In genomic region chr18:44568343-44568742, GRCh38 we compare ENCODE assay signal across 25 cellular contexts.
A peak's percentile ranks its signal among the peaks of the same experiment; 100 is the strongest.
DNase-seq lines count a peak whose midpoint lies in the region; ATAC-seq, FAIRE-seq and TF ChIP-seq lines count a peak whose summit lies in the region.
"Had no signal": no experiment of that assay in that cellular context is flagged by ENCODE, and none has a peak within 500 bp of the region (broad histone marks: within the 10 kb centered on the region; RNA-seq: fewer than 3 reads in every experiment).

No MANE protein-coding gene starts in this region.

- no peak for FAIRE-seq in bronchial epithelial cell (lab: Jason Lieb, UNC)
- FAIRE-seq in small intestine (lab: Jason Lieb, UNC) = no peak
- FAIRE-seq: HepG2 had no signal

- H3K27me3 Mint-ChIP-seq in activated CD4-positive, alpha-beta memory T cell treated with anti-CD3 and anti-CD28 coated beads, Interleukin-2, amount 10 ng/mL, durations not matched to agents 7 days and 5 days = peaks cover 4% of the 10 kb centered on the region
- no peaks in the 10 kb centered on the region for H3K27me3 Mint-ChIP-seq in glutamatergic neuron (ENCODE audit: unreplicated experiment)
- H3K27me3 Mint-ChIP-seq: B cell had no signal

- no peak for TF ChIP-seq POLR2A in prostate gland (IDR thresholded peaks at IDR 0.05)

- H3K9me3 ChIP-seq in RWPE2 (ENCODE audit: severe bottlenecking) = no peaks in the 10 kb centered on the region
- H3K9me3 ChIP-seq in prostate gland = no peaks in the 10 kb centered on the region
- H3K9me3 ChIP-seq in small intestine (ENCODE audit: control insufficient read depth, low read depth) = no peaks in the 10 kb centered on the region

- TF ChIP-seq CTCF in RWPE2 (IDR thresholded peaks at IDR 0.05; ENCODE audit: poor library complexity, severe bottlenecking) (no peak), bronchial epithelial cell (IDR thresholded peaks at IDR 0.05; ENCODE audit: insufficient read depth, low read length, severe bottlenecking) (no peak), prostate gland (IDR thresholded peaks at IDR 0.05) (no peak), glutamatergic neuron (IDR thresholded peaks at IDR 0.05; ENCODE audit: partially characterized antibody, unreplicated experiment) (no peak)

- H3K4me1 ChIP-seq in RWPE2 (ENCODE audit: insufficient read depth, poor library complexity, severe bottlenecking) (peaks cover 6% of the 10 kb centered on the region), prostate gland (replicated peaks) (no peaks in the 10 kb centered on the region), small intestine (ENCODE audit: control insufficient read depth in 2 of 2, insufficient read depth in 1 of 2, low read depth in 1 of 2, low read length in 1 of 2) (no peaks in the 10 kb centered on the region)

- WGBS in prostate gland = 57% methylated on average over 2 of the region's 2 CpGs
- 91 to 96% (median 95%) methylated on average over 2 of the region's 2 CpGs for WGBS in small intestine, 3 donors

- H3K4me3 Mint-ChIP-seq in activated CD4-positive, alpha-beta memory T cell treated with anti-CD3 and anti-CD28 coated beads, Interleukin-2, amount 10 ng/mL, durations not matched to agents 7 days and 5 days = no peak overlapping the region
- no peak overlapping the region for H3K4me3 Mint-ChIP-seq in glutamatergic neuron (ENCODE audit: unreplicated experiment)
- H3K4me3 Mint-ChIP-seq: B cell; CD8-positive, alpha-beta T cell had no signal

- H3K4me3 ChIP-seq in RWPE2 (ENCODE audit: severe bottlenecking) (no peak overlapping the region), bronchial epithelial cell (ENCODE audit: low read depth, low read length) (no peak overlapping the region), prostate gland (no peak overlapping the region), small intestine (ENCODE audit: low read depth in 1 of 2, low read length in 2 of 2) (no peak overlapping the region)
- H3K4me3 ChIP-seq: GM23248 had no signal

- H3K36me3 ChIP-seq in RWPE2 (ENCODE audit: low read depth) = no peaks in the 10 kb centered on the region
- H3K36me3 ChIP-seq in bronchial epithelial cell (ENCODE audit: control insufficient read depth, insufficient read depth, low read length) = no peaks in the 10 kb centered on the region
- no peaks in the 10 kb centered on the region for H3K36me3 ChIP-seq in prostate gland
- no peaks in the 10 kb centered on the region for H3K36me3 ChIP-seq in small intestine (ENCODE audit: control insufficient read depth in 2 of 2, insufficient read depth in 2 of 2, low read length in 2 of 2)

- H3K27ac Mint-ChIP-seq in activated CD4-positive, alpha-beta memory T cell treated with anti-CD3 and anti-CD28 coated beads, Interleukin-2, amount 10 ng/mL, durations not matched to agents 7 days and 5 days = no peak overlapping the region
- no peak overlapping the region for H3K27ac Mint-ChIP-seq in glutamatergic neuron (ENCODE audit: unreplicated experiment)
- H3K27ac Mint-ChIP-seq: B cell; CD8-positive, alpha-beta T cell had no signal

- CTCF ChIA-PET in activated CD4-positive, alpha-beta memory T cell treated with anti-CD3 and anti-CD28 coated beads, Interleukin-2, amount 10 ng/mL, durations not matched to agents 7 days and 5 days (lab: Charles Lee) = no interaction called here

- no peaks in the 10 kb centered on the region for H3K9me3 Mint-ChIP-seq in activated CD4-positive, alpha-beta memory T cell treated with anti-CD3 and anti-CD28 coated beads, Interleukin-2, amount 10 ng/mL, durations not matched to agents 7 days and 5 days
- no peaks in the 10 kb centered on the region for H3K9me3 Mint-ChIP-seq in glutamatergic neuron (ENCODE audit: unreplicated experiment)
- H3K9me3 Mint-ChIP-seq: CD8-positive, alpha-beta T cell had no signal

- no peaks in the 10 kb centered on the region for H3K4me1 Mint-ChIP-seq in activated CD4-positive, alpha-beta memory T cell treated with anti-CD3 and anti-CD28 coated beads, Interleukin-2, amount 10 ng/mL, durations not matched to agents 7 days and 5 days
- no peaks in the 10 kb centered on the region for H3K4me1 Mint-ChIP-seq in glutamatergic neuron (ENCODE audit: low read depth, unreplicated experiment)
- H3K4me1 Mint-ChIP-seq: B cell had no signal

- ATAC-seq in RWPE2 (ENCODE audit: low read depth) = 0 out of 3 replicates have a peak, but pooled peaks have one; percentile 23
- ATAC-seq: CD8-positive, alpha-beta T cell; HepG2 had no signal

- H3K27ac ChIP-seq in RWPE2 (ENCODE audit: poor library complexity, severe bottlenecking) (no peak overlapping the region), prostate gland (no peak overlapping the region), small intestine (ENCODE audit: low read depth in 1 of 2, low read length in 1 of 2) (no peak overlapping the region)
- H3K27ac ChIP-seq: 22Rv1, C4-2B, GM23248 had no signal

- H3K27me3 ChIP-seq in RWPE2 (ENCODE audit: insufficient read depth, poor library complexity, severe bottlenecking) = no peaks in the 10 kb centered on the region
- no peaks in the 10 kb centered on the region for H3K27me3 ChIP-seq in bronchial epithelial cell (ENCODE audit: control insufficient read depth, insufficient read depth, low read length)
- H3K27me3 ChIP-seq in prostate gland (replicated peaks; ENCODE audit: insufficient read depth) = no peaks in the 10 kb centered on the region
- H3K27me3 ChIP-seq in small intestine (ENCODE audit: control insufficient read depth in 2 of 2, insufficient read depth in 2 of 2, low read length in 2 of 2) = no peaks in the 10 kb centered on the region

- H3K36me3 Mint-ChIP-seq in activated CD4-positive, alpha-beta memory T cell treated with anti-CD3 and anti-CD28 coated beads, Interleukin-2, amount 10 ng/mL, durations not matched to agents 7 days and 5 days (ENCODE audit: low read depth) = no peaks in the 10 kb centered on the region
- no peaks in the 10 kb centered on the region for H3K36me3 Mint-ChIP-seq in glutamatergic neuron (ENCODE audit: unreplicated experiment)
- H3K36me3 Mint-ChIP-seq: CD8-positive, alpha-beta T cell had no signal

- POLR2A ChIA-PET in activated CD4-positive, alpha-beta memory T cell treated with anti-CD3 and anti-CD28 coated beads, Interleukin-2, amount 10 ng/mL, durations not matched to agents 7 days and 5 days (lab: Charles Lee) = no interaction called here

- intact Hi-C loops in prostate gland (cut with DNase I) = no loop called here

- DNase-seq in ELF-1 (ENCODE audit: low read depth, low spot score) (peak; percentile 15), RWPE2 (ENCODE audit: low spot score) (no peak), bronchial epithelial cell (ENCODE audit: low read depth) (peak; percentile 69), prostate gland (ENCODE audit: low spot score) (peak; percentile 24), small intestine (no peak), glutamatergic neuron (no peak)
- no peak for DNase-seq in activated CD4-positive, alpha-beta memory T cell treated with anti-CD3 and anti-CD28 coated beads, Interleukin-2, amount 10 ng/mL, durations not matched to agents 7 days and 5 days
- DNase-seq: CD8-positive, alpha-beta T cell; DMS 273 treated with DMSO at 0.1 percent for 48 hours; DMS79; H7; Karpas-422; NCI-H1105 treated with DMSO at 0.1 percent for 48 hours; NCI-H146; NCI-H2029; NCI-H446 treated with DMSO at 0.1 percent for 48 hours; NCI-H526; NCI-H82; RPMI8226; SHP77 treated with DMSO at 0.1 percent for 48 hours had no signal

Comparison
In these comparisons a context has a peak if more than half of its experiments do, and no peak if none do; other contexts are left out.
1. DNase-seq: peak in ELF-1 (single experiment), bronchial epithelial cell (single experiment) and prostate gland (single experiment); none in RWPE2 (single experiment), activated CD4-positive, alpha-beta memory T cell treated with anti-CD3 and anti-CD28 coated beads, Interleukin-2, amount 10 ng/mL, durations not matched to agents 7 days and 5 days (single experiment), small intestine (single experiment) and glutamatergic neuron (single experiment).